In the genomic region with DNA sequence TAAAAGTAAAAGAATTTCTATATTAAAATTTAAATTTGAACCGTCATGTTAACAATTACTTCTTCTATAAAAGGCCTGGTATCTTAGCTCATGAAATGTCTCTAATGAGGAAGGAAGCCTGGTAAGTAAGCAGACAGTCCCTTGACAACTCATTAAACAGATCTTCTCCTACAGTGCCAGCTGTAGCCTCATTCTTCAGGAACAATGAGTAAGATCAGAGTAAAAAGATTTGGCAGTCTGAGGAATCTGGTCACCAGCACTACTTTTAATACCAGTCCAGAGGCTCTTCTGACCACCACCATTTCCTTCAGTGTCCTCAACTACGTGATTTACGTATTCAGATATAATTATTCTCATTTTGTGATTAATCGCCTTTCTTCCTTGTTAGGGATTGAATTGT, we compare ENCODE assay signal across 19 cellular contexts.
"Had no signal": no experiment of that assay in that cellular context is flagged by ENCODE, and none has a peak within 500 bp of the region (broad histone marks: within the 10 kb centered on the region; RNA-seq: fewer than 3 reads in every experiment).

No MANE protein-coding gene starts in this region.

- H3K4me1 ChIP-seq: gastrocnemius medialis, heart left ventricle, lower lobe of right lung, parathyroid adenoma, thyroid gland had no signal

- DNase-seq: activated CD4-positive, alpha-beta T cell treated with anti-CD3 and anti-CD28 coated beads, Interleukin-2, amount 10 ng/mL, durations not matched to agents 7 days and 5 days; activated CD8-positive, alpha-beta memory T cell treated with anti-CD3 and anti-CD28 coated beads for 24 hours; activated naive CD4-positive, alpha-beta T cell treated with anti-CD3 and anti-CD28 coated beads for 36 hours; activated naive CD8-positive, alpha-beta T cell treated with anti-CD3 and anti-CD28 coated beads, Interleukin-2, amount 50 U/mL, for 24 hours; activated T-cell treated with anti-CD3 and anti-CD28 coated beads for 4 hours; effector memory CD4-positive, alpha-beta T cell; gastrocnemius medialis; heart left ventricle; left colon; lower lobe of right lung; midbrain; naive B cell; stimulated activated CD4-positive, alpha-beta T cell treated with anti-CD3 and anti-CD28 coated beads, Interleukin-4, amount 100 ng/mL, for 1 hour; stimulated activated naive B cell treated with anti-CD40 and anti-IgM and Interleukin-4, amounts not matched to agents 10 μg/mL and 1 μg/mL and 100 μg/mL, for 72 hours; T-helper 9 cell; thyroid gland had no signal

- H2AFZ ChIP-seq: parathyroid adenoma had no signal

- H3K4me3 ChIP-seq: gastrocnemius medialis, heart left ventricle, lower lobe of right lung, thyroid gland had no signal

- H3K9me3 ChIP-seq: gastrocnemius medialis, lower lobe of right lung, thyroid gland had no signal

- H3K9ac ChIP-seq: parathyroid adenoma had no signal

- H3K27ac ChIP-seq: epithelial cell of prostate, gastrocnemius medialis, heart left ventricle, lower lobe of right lung, parathyroid adenoma, thyroid gland had no signal

- H3K36me3 ChIP-seq: gastrocnemius medialis, heart left ventricle, lower lobe of right lung, thyroid gland had no signal

- H3K27me3 ChIP-seq: gastrocnemius medialis, heart left ventricle, thyroid gland had no signal

- H3K79me2 ChIP-seq: parathyroid adenoma had no signal

- FAIRE-seq: bronchial epithelial cell had no signal
